ENCODE assay signal across 12 cellular contexts in the genomic region with DNA sequence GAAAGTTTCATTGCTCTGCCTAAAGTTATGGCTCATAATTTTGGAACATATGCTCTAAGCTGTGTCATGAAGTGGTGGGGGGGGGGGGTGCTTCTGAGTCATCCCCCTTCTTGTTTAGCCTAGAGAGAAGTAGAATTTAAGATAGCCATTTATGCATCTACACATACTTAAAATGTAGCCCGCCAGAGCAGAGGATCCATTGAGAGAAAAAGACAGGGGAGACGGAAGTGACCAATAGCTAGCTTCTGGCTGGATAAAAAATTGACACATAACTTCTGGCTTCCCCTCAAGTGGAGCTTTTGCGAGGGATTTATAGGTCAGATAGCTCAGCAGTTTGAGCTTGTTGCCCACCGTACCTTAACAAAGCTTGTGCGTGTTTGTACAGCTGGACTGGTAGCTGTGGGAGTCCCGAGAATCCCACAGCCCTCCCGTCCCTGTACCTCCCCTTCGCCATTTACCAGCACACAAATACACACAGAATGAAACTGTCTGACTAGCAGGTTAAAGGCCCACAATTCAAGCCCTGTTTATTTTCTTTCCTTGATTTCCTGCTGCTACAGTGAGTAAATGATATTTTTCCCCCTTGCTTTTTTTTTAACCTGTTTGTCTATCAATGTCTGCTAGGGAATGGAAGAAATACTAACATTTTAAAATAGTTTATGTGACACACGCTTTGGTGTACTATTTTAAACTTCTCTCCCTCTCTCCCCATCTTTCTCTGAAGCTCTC.
DNase-seq lines count a peak whose midpoint lies in the region; ATAC-seq and TF ChIP-seq lines count a peak whose summit lies in the region.
"Had no signal": no experiment of that assay in that cellular context is flagged by ENCODE, and none has a peak within 500 bp of the region (broad histone marks: within the 10 kb centered on the region; RNA-seq: fewer than 3 reads in every experiment).

No MANE protein-coding gene starts in this region.

- 94 to 100% methylated on average over 3 to 9 of the region's 9 CpGs for WGBS in endodermal cell (ENCODE audit: insufficient coverage in 1 of 2, insufficient read length in 1 of 2), 2 experiments

- no peak for ATAC-seq in HG02970 (IDR thresholded peaks at IDR 0.05; ENCODE audit: low FRiP score, unreplicated experiment)

- no peaks in the 10 kb centered on the region for H3K4me1 ChIP-seq in endodermal cell (ENCODE audit: control insufficient read depth, insufficient read depth, low read length)

- no peaks in the 10 kb centered on the region for H3K9me3 ChIP-seq in endodermal cell (ENCODE audit: control insufficient read depth, low read length)
- H3K9me3 ChIP-seq: adrenal gland had no signal

- no peaks in the 10 kb centered on the region for H3K36me3 ChIP-seq in endodermal cell (ENCODE audit: control insufficient read depth, insufficient read depth, low read length)
- H3K36me3 ChIP-seq: adrenal gland had no signal

- no peaks in the 10 kb centered on the region for H3K27me3 ChIP-seq in endodermal cell (ENCODE audit: control insufficient read depth, insufficient read depth, low read length, poor library complexity, severe bottlenecking)

- H3K4me3 ChIP-seq in endodermal cell (ENCODE audit: low read length): no peak overlapping the region
- H3K4me3 ChIP-seq: adrenal gland had no signal

- H3K9me3 Mint-ChIP-seq in chondrocyte (ENCODE audit: low read depth) (peaks cover 3% of the 10 kb centered on the region), progenitor cell of endocrine pancreas (ENCODE audit: low read depth) (peaks cover 7% of the 10 kb centered on the region), endodermal cell (peaks cover 5% of the 10 kb centered on the region)

- peak overlapping the region; percentile 47 for H3K4me3 Mint-ChIP-seq in chondrocyte (ENCODE audit: unreplicated experiment)
- H3K4me3 Mint-ChIP-seq in progenitor cell of endocrine pancreas (ENCODE audit: low read depth): peak overlapping the region; percentile 58
- H3K4me3 Mint-ChIP-seq in endodermal cell: no peak overlapping the region

- TF ChIP-seq CTCF in chondrocyte (IDR thresholded peaks at IDR 0.05) (no peak), progenitor cell of endocrine pancreas (IDR thresholded peaks at IDR 0.05; ENCODE audit: unreplicated experiment) (no peak), endodermal cell (conservative IDR thresholded peaks at IDR 0.05) (no peak)

- H3K36me3 Mint-ChIP-seq in chondrocyte (ENCODE audit: low read depth) (no peaks in the 10 kb centered on the region), progenitor cell of endocrine pancreas (ENCODE audit: insufficient read depth) (no peaks in the 10 kb centered on the region), endodermal cell (ENCODE audit: low read depth) (no peaks in the 10 kb centered on the region)

- DNase-seq in HCEC 1CT: peak; percentile 89
- peak; percentile 91 for DNase-seq in NCI-H748 (lab: John Stamatoyannopoulos, UW; ENCODE audit: unreplicated experiment)
- DNase-seq in chondrocyte (ENCODE audit: low spot score): no peak
- no peak for DNase-seq in progenitor cell of endocrine pancreas (ENCODE audit: low spot score, unreplicated experiment)
- DNase-seq in NAMALWA (ENCODE audit: low spot score): no peak
- no peak for DNase-seq in G401 (ENCODE audit: low spot score)
- no peak for DNase-seq in endodermal cell
- DNase-seq: Calu3; KBM-7; stimulated activated CD4-positive, alpha-beta T cell treated with anti-CD3 and anti-CD28 coated beads, Interleukin-2, amount 100 ng/mL, for 48 hours had no signal

- H3K4me1 Mint-ChIP-seq in chondrocyte (ENCODE audit: low read depth) (peaks cover 25% of the 10 kb centered on the region), progenitor cell of endocrine pancreas (ENCODE audit: low read depth) (peaks cover 28% of the 10 kb centered on the region), endodermal cell (no peaks in the 10 kb centered on the region)

- H3K27ac ChIP-seq in endodermal cell (ENCODE audit: low read depth, low read length): no peak overlapping the region
- H3K27ac ChIP-seq: adrenal gland had no signal

- H3K27ac Mint-ChIP-seq in chondrocyte (ENCODE audit: unreplicated experiment) (peak overlapping the region; percentile 75), progenitor cell of endocrine pancreas (peak overlapping the region; percentile 84), endodermal cell (no peak overlapping the region)

- in situ Hi-C loops in G401 (cut with HindIII; ENCODE audit: low sequenced_read_pairs): no loop called here

- H3K27me3 Mint-ChIP-seq in chondrocyte (ENCODE audit: low read depth) (no peaks in the 10 kb centered on the region), progenitor cell of endocrine pancreas (no peaks in the 10 kb centered on the region), endodermal cell (ENCODE audit: insufficient read depth) (no peaks in the 10 kb centered on the region)

- H3K9ac ChIP-seq in endodermal cell (ENCODE audit: extremely low read depth, low read length, poor library complexity, severe bottlenecking): no peak overlapping the region

Comparison
In these comparisons a context has a peak if more than half of its experiments do, and no peak if none do; other contexts are left out.
1. DNase-seq: peak in HCEC 1CT (single experiment) and NCI-H748 (single experiment); none in chondrocyte (single experiment), progenitor cell of endocrine pancreas (single experiment), NAMALWA (single experiment), G401 (single experiment) and endodermal cell (single experiment).